Comparison of ENCODE assay signal across 12 cellular contexts in genomic region chr15:25830844-25831443, GRCh38. TPM values are rescaled to one million over a fixed set of nuclear protein-coding genes. Genes with fewer than 3 reads are reported as not detected.
DNase-seq lines count a peak whose midpoint lies in the region; ATAC-seq and TF ChIP-seq lines count a peak whose summit lies in the region.
"Had no signal": no experiment of that assay in that cellular context is flagged by ENCODE, and none has a peak within 500 bp of the region (broad histone marks: within the 10 kb centered on the region; RNA-seq: fewer than 3 reads in every experiment).

No MANE protein-coding gene starts in this region.

- no peaks in the 10 kb centered on the region for H4K20me1 ChIP-seq in hepatocyte (ENCODE audit: insufficient read depth, poor library complexity, severe bottlenecking)

- 78% methylated on average over 11 of the region's 11 CpGs for WGBS in hepatocyte (ENCODE audit: low lambda C conversion rate, missing lambda C conversion rate)

- no peaks in the 10 kb centered on the region for H3K79me2 ChIP-seq in hepatocyte

- no peak for TF ChIP-seq POLR2A in gastrocnemius medialis (IDR thresholded peaks at IDR 0.05)

- H3K9me2 ChIP-seq in hepatocyte (replicated peaks; ENCODE audit: insufficient read depth) = no peaks in the 10 kb centered on the region

- H3K4me1 ChIP-seq in hepatocyte (ENCODE audit: insufficient read depth) (peaks cover 6% of the 10 kb centered on the region), gastrocnemius medialis (peaks cover 0 to 11% of the 10 kb centered on the region in 2 donors)

- H3K9me3 ChIP-seq in hepatocyte (ENCODE audit: low read depth) (no peaks in the 10 kb centered on the region), gastrocnemius medialis (no peaks in the 10 kb centered on the region)

- peak; percentile 83 to 88 for ATAC-seq in gastrocnemius medialis
- ATAC-seq in GM19463 (IDR thresholded peaks at IDR 0.05; ENCODE audit: unreplicated experiment) = no peak
- no peak for ATAC-seq in HG02642 (IDR thresholded peaks at IDR 0.05; ENCODE audit: poor library complexity, unreplicated experiment)

- no peaks in the 10 kb centered on the region for H3K36me3 ChIP-seq in hepatocyte (replicated peaks; ENCODE audit: insufficient read depth, low read depth)
- H3K36me3 ChIP-seq in gastrocnemius medialis = no peaks in the 10 kb centered on the region

- DNase-seq in Daoy (ENCODE audit: low read depth) (peak; percentile 75), astrocyte of the cerebellum (ENCODE audit: low read depth) (peak; percentile 78), hepatocyte (ENCODE audit: low spot score) (peak; percentile 57), gastrocnemius medialis (peak in 1 of 2 donors; percentile 47), germinal center (ENCODE audit: low spot score) (no peak), activated T-cell treated with anti-CD3 and anti-CD28 coated beads for 4 hours (no peak)
- DNase-seq: activated CD4-positive, alpha-beta T cell treated with anti-CD3 and anti-CD28 coated beads, Interleukin-2, amount 50 U/mL, for 1 hour; Calu3; cerebellar nuclear complex; KBM-7 had no signal

- peak overlapping the region; percentile 66 for H3K4me2 ChIP-seq in hepatocyte

- intact Hi-C loops in gastrocnemius medialis (cut with DNase I; ENCODE audit: low total_unique reads) = no loop called here

- in situ Hi-C loops in astrocyte of the cerebellum (cut with HindIII; ENCODE audit: low sequenced_read_pairs) (no loop called here), gastrocnemius medialis (cut with MboI; ENCODE audit: low sequenced_read_pairs in 4 of 4) (loop anchor here in 1 of 4 donors (25.0 kb wide), 1 partner anchor 106 kb away; no protein-coding TSS in a partner anchor)

- H3K4me3 ChIP-seq in astrocyte of the cerebellum (ENCODE audit: low read depth, low read length) (peak overlapping the region; percentile 31), hepatocyte (no peak overlapping the region), gastrocnemius medialis (no peak overlapping the region)

- peak overlapping the region; percentile 88 for H3K27ac ChIP-seq in hepatocyte
- H3K27ac ChIP-seq in gastrocnemius medialis = peak overlapping the region in 3 of 4 donors; percentile 4 to 49 (median 29)

- H3K27me3 ChIP-seq in hepatocyte (no peaks in the 10 kb centered on the region), gastrocnemius medialis (no peaks in the 10 kb centered on the region)

- H2AFZ ChIP-seq in hepatocyte = no peak overlapping the region

- TF ChIP-seq CTCF in astrocyte of the cerebellum (IDR thresholded peaks at IDR 0.05; ENCODE audit: low read depth, low read length, missing control alignments) = no peak
- no peak for TF ChIP-seq CTCF in hepatocyte (IDR thresholded peaks at IDR 0.05; ENCODE audit: poor library complexity)
- no peak for TF ChIP-seq CTCF in gastrocnemius medialis (IDR thresholded peaks at IDR 0.05 in 4 of 5, conservative IDR thresholded peaks at IDR 0.05 in 1 of 5)

RNA-seq across cellular contexts. Expression of gene ATP10A, which starts 32.2 kb away (rescaled TPM):
- total RNA-seq in Daoy (2014; rRNA removed; shearing (Covaris generic)) = 2.5 and 7.5 TPM in 2 replicates
- total RNA-seq in hepatocyte (0.77 and 1.4 TPM in 2 replicates), gastrocnemius medialis (under 1 TPM; 0.36 to 0.56 (median 0.47) TPM)
- 0.75 and 0.94 TPM in 2 replicates for polyA plus RNA-seq in hepatocyte

Comparison
In these comparisons a context has a peak if more than half of its experiments do, and no peak if none do; other contexts are left out.
1. DNase-seq: peak in Daoy (single experiment), astrocyte of the cerebellum (single experiment) and hepatocyte (single experiment); none in germinal center (single experiment) and activated T-cell treated with anti-CD3 and anti-CD28 coated beads for 4 hours (single experiment).
2. ATAC-seq: peak in gastrocnemius medialis (2 of 2); none in GM19463 (single experiment) and HG02642 (single experiment).